In genomic region chr20:10711903-10712373, GRCh38 we compare ENCODE assay signal across 13 cellular contexts.
"Had no signal": no experiment of that assay in that cellular context is flagged by ENCODE, and none has a peak within 500 bp of the region (broad histone marks: within the 10 kb centered on the region; RNA-seq: fewer than 3 reads in every experiment).

No MANE protein-coding gene starts in this region.

- H3K4me1 ChIP-seq: spleen, uterus had no signal

- ATAC-seq: activated CD8-positive, alpha-beta memory T cell treated with anti-CD3 and anti-CD28 coated beads, Interleukin-2, amount 10 ng/mL, durations not matched to agents 7 days and 5 days; esophagus mucosa; sciatic nerve had no signal

- H3K27ac ChIP-seq: spleen, thoracic aorta, uterus, VCaP had no signal

- DNase-seq: activated CD4-positive, alpha-beta memory T cell treated with anti-CD3 and anti-CD28 coated beads for 36 hours; activated CD8-positive, alpha-beta memory T cell treated with anti-CD3 and anti-CD28 coated beads, Interleukin-2, amount 10 ng/mL, durations not matched to agents 7 days and 5 days; activated T-cell treated with anti-CD3 and anti-CD28 coated beads, Interleukin-2, amount 50 U/mL, for 24 hours; islet precursor cell; mammary epithelial cell; spleen; stimulated activated CD4-positive, alpha-beta T cell treated with anti-CD3 and anti-CD28 coated beads, Interleukin-2, amount 100 ng/mL, for 24 hours; uterus had no signal

- H3K27me3 ChIP-seq: spleen, uterus had no signal

- H3K36me3 ChIP-seq: spleen, thoracic aorta, uterus had no signal

- H3K9me3 ChIP-seq: spleen, thoracic aorta, uterus had no signal

- FAIRE-seq: colon had no signal

- H3K4me3 ChIP-seq: spleen, uterus had no signal
